11 cellular contexts compared by ENCODE assay signal in genomic region chr19:56725829-56726424, GRCh38. TPM values are rescaled to one million over a fixed set of nuclear protein-coding genes. Genes with fewer than 3 reads are reported as not detected.
DNase-seq lines count a peak whose midpoint lies in the region; ATAC-seq, FAIRE-seq and TF ChIP-seq lines count a peak whose summit lies in the region.
"Had no signal": no experiment of that assay in that cellular context is flagged by ENCODE, and none has a peak within 500 bp of the region (broad histone marks: within the 10 kb centered on the region; RNA-seq: fewer than 3 reads in every experiment).

No MANE protein-coding gene starts in this region.

- intact Hi-C loops in head of caudate nucleus (cut with DNase I), result loop anchor here (5.0 to 10.0 kb wide), 2 partner anchors 109 to 371 kb away; no protein-coding TSS in a partner anchor

- H3K4me1 ChIP-seq in gastroesophageal sphincter, result no peaks in the 10 kb centered on the region

- no peak for ATAC-seq in GM18502 (IDR thresholded peaks at IDR 0.05; ENCODE audit: poor library complexity, unreplicated experiment)
- no peak for ATAC-seq in gastroesophageal sphincter

- peak; percentile 93 for FAIRE-seq in TTC549 (lab: Jason Lieb, UNC)
- FAIRE-seq: GM19239 had no signal

- H3K27ac ChIP-seq in temporal lobe (ENCODE audit: low read depth, low read length) (peak overlapping the region; percentile 44), gastroesophageal sphincter (no peak overlapping the region)

- TF ChIP-seq POLR2A in gastroesophageal sphincter (IDR thresholded peaks at IDR 0.05), result no peak

- 10 to 24% methylated on average over 6 to 7 of the region's 9 CpGs for WGBS in gastroesophageal sphincter (ENCODE audit: low coverage in 1 of 2), 2 donors

- no peaks in the 10 kb centered on the region for H3K36me3 ChIP-seq in gastroesophageal sphincter

- no peak for TF ChIP-seq EP300 in gastroesophageal sphincter (IDR thresholded peaks at IDR 0.05)

- TF ChIP-seq CTCF in gastroesophageal sphincter (IDR thresholded peaks at IDR 0.05), result peak in 2 of 4 experiments; percentile 12 to 34

- no peak overlapping the region for H3K4me3 ChIP-seq in gastroesophageal sphincter

- DNase-seq in NCI-H2196 (lab: John Stamatoyannopoulos, UW; ENCODE audit: unreplicated experiment) (peak; percentile 1), NCI-H2196 treated with DMSO at 0.1 percent for 48 hours (lab: John Stamatoyannopoulos, UW; ENCODE audit: unreplicated experiment) (no peak), head of caudate nucleus (peak in 28 of 42 donors; percentile 26 to 86 (median 56)), NCI-H774 (lab: John Stamatoyannopoulos, UW) (no peak)
- DNase-seq: mammary epithelial cell, NCI-H2081 had no signal

- no peaks in the 10 kb centered on the region for H3K27me3 ChIP-seq in gastroesophageal sphincter

- no peaks in the 10 kb centered on the region for H3K9me3 ChIP-seq in gastroesophageal sphincter

RNA-seq across cellular contexts. Expression of gene ZNF835, which starts 54.4 kb away (rescaled TPM):
- total RNA-seq in temporal lobe, result 4.9 TPM
- total RNA-seq in gastroesophageal sphincter, result 10 to 100 TPM in 1 of 4 donors, 1 to 10 TPM in 3; 4.8 to 11.4 (median 6.1) TPM

Comparison
In these comparisons a context has a peak if more than half of its experiments do, and no peak if none do; other contexts are left out.
1. DNase-seq: peak in NCI-H2196 (single experiment) and head of caudate nucleus (28 of 42); none in NCI-H2196 treated with DMSO at 0.1 percent for 48 hours (single experiment) and NCI-H774 (single experiment).